ENCODE assay signal across 15 cellular contexts in the genomic region with DNA sequence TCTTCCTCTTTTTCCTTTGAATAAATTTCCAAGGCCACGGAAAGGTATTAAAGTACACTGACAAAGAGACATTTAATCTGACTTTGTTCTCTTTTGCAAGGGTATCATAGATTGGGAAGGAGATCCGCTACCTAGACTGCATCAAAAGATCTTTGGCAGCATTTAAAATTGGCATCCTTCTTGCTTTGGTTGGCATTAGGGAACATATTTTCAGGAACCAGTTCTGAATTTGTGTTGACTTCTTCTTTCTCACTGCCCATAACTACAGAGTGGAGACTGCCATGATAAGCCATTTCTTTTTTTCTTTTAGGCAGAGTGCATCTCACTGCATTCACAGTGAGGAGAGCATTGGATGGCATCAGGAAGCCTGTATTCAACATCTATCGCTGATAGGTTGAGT.
A peak's percentile ranks its signal among the peaks of the same experiment; 100 is the strongest.
DNase-seq lines count a peak whose midpoint lies in the region; ATAC-seq and TF ChIP-seq lines count a peak whose summit lies in the region.
"Had no signal": no experiment of that assay in that cellular context is flagged by ENCODE, and none has a peak within 500 bp of the region (broad histone marks: within the 10 kb centered on the region; RNA-seq: fewer than 3 reads in every experiment).

No MANE protein-coding gene starts in this region.

- H3K4me1 ChIP-seq in esophagus muscularis mucosa = peaks cover 0 to 8% (median 3%) of the 10 kb centered on the region in 4 donors

- H3K36me3 ChIP-seq in SK-N-MC (ENCODE audit: insufficient read depth, low read length) = no peaks in the 10 kb centered on the region
- no peaks in the 10 kb centered on the region for H3K36me3 ChIP-seq in esophagus muscularis mucosa

- DNase-seq in activated CD8-positive, alpha-beta memory T cell treated with anti-CD3 and anti-CD28 coated beads, Interleukin-2, amount 10 ng/mL, durations not matched to agents 7 days and 5 days = no peak
- DNase-seq in activated CD8-positive, alpha-beta memory T cell treated with anti-CD3 and anti-CD28 coated beads, Interleukin-2, amount 50 U/mL, for 4 hours = no peak
- DNase-seq in SK-N-MC (ENCODE audit: low read depth, low spot score) (no peak), fibroblast of peridontal ligament (ENCODE audit: extremely low read depth) (peak; percentile 70), esophagus muscularis mucosa (ENCODE audit: extremely low spot score) (no peak), occipital lobe (lab: John Stamatoyannopoulos, UW) (no peak)
- DNase-seq: ACHN; activated CD4-positive, alpha-beta memory T cell treated with anti-CD3 and anti-CD28 coated beads for 36 hours; DND-41; kidney; NCI-H1930; NK-92 treated with Interleukin-12 subunit alpha and Interleukin-12 subunit beta, amount 100 ng/mL, for 24 hours; stimulated activated CD4-positive, alpha-beta T cell treated with anti-CD3 and anti-CD28 coated beads, Interleukin-12 subunit alpha, Interleukin-12 subunit beta, amount 100 ng/mL, for 4 hours had no signal

- no peaks in the 10 kb centered on the region for H3K27me3 ChIP-seq in esophagus muscularis mucosa

- H3K4me1 Mint-ChIP-seq in activated CD8-positive, alpha-beta memory T cell treated with anti-CD3 and anti-CD28 coated beads, Interleukin-2, amount 10 ng/mL, durations not matched to agents 7 days and 5 days = peaks cover 72% of the 10 kb centered on the region
- peaks cover 84% of the 10 kb centered on the region for H3K4me1 Mint-ChIP-seq in stimulated activated memory B cell treated with anti-CD40 and anti-IgM and Interleukin-4, amounts not matched to agents 10 μg/mL and 1 μg/mL and 100 μg/mL, for 72 hours

- H3K9me3 ChIP-seq in SK-N-MC (ENCODE audit: low read depth, low read length) = no peaks in the 10 kb centered on the region
- no peaks in the 10 kb centered on the region for H3K9me3 ChIP-seq in esophagus muscularis mucosa

- 78% methylated on average over 3 of the region's 3 CpGs for WGBS in esophagus muscularis mucosa

- no peak overlapping the region for H3K4me3 Mint-ChIP-seq in activated CD8-positive, alpha-beta memory T cell treated with anti-CD3 and anti-CD28 coated beads, Interleukin-2, amount 10 ng/mL, durations not matched to agents 7 days and 5 days
- no peak overlapping the region for H3K4me3 Mint-ChIP-seq in stimulated activated memory B cell treated with anti-CD40 and anti-IgM and Interleukin-4, amounts not matched to agents 10 μg/mL and 1 μg/mL and 100 μg/mL, for 72 hours
- H3K4me3 Mint-ChIP-seq: activated CD4-positive, alpha-beta memory T cell treated with anti-CD3 and anti-CD28 coated beads for 36 hours had no signal

- H3K4me3 ChIP-seq in SK-N-MC (peak overlapping the region; percentile 4; the same call in 1 of the 2 replicates), esophagus muscularis mucosa (no peak overlapping the region)

- intact Hi-C loops in esophagus muscularis mucosa (cut with DNase I) = no loop called here

- no peak for ATAC-seq in activated CD8-positive, alpha-beta memory T cell treated with anti-CD3 and anti-CD28 coated beads, Interleukin-2, amount 10 ng/mL, durations not matched to agents 7 days and 5 days
- ATAC-seq in stimulated activated memory B cell treated with anti-CD40 and anti-IgM and Interleukin-4, amounts not matched to agents 10 μg/mL and 1 μg/mL and 100 μg/mL, for 72 hours = no peak
- no peak for ATAC-seq in HG03097 (IDR thresholded peaks at IDR 0.05; ENCODE audit: low FRiP score, unreplicated experiment)

- CTCF ChIA-PET in activated CD8-positive, alpha-beta memory T cell treated with anti-CD3 and anti-CD28 coated beads, Interleukin-2, amount 10 ng/mL, durations not matched to agents 7 days and 5 days (lab: Charles Lee) = interaction anchor here (0.7 to 1.2 kb wide), 3 partner anchors 9 to 23 kb away, joined by 3 to 4 read pairs (median 3); no protein-coding TSS in a partner anchor

- H3K36me3 Mint-ChIP-seq in activated CD8-positive, alpha-beta memory T cell treated with anti-CD3 and anti-CD28 coated beads, Interleukin-2, amount 10 ng/mL, durations not matched to agents 7 days and 5 days = peaks cover 24% of the 10 kb centered on the region
- H3K36me3 Mint-ChIP-seq in stimulated activated memory B cell treated with anti-CD40 and anti-IgM and Interleukin-4, amounts not matched to agents 10 μg/mL and 1 μg/mL and 100 μg/mL, for 72 hours = peaks cover 65% of the 10 kb centered on the region

- TF ChIP-seq POLR2A in esophagus muscularis mucosa (IDR thresholded peaks at IDR 0.05; ENCODE audit: low read depth) = no peak

- H3K27me3 Mint-ChIP-seq in activated CD8-positive, alpha-beta memory T cell treated with anti-CD3 and anti-CD28 coated beads, Interleukin-2, amount 10 ng/mL, durations not matched to agents 7 days and 5 days = no peaks in the 10 kb centered on the region
- no peaks in the 10 kb centered on the region for H3K27me3 Mint-ChIP-seq in stimulated activated memory B cell treated with anti-CD40 and anti-IgM and Interleukin-4, amounts not matched to agents 10 μg/mL and 1 μg/mL and 100 μg/mL, for 72 hours
- H3K27me3 Mint-ChIP-seq: activated CD4-positive, alpha-beta memory T cell treated with anti-CD3 and anti-CD28 coated beads for 36 hours had no signal

- no peak for TF ChIP-seq EP300 in esophagus muscularis mucosa (IDR thresholded peaks at IDR 0.05)

- H3K9me3 Mint-ChIP-seq in activated CD8-positive, alpha-beta memory T cell treated with anti-CD3 and anti-CD28 coated beads, Interleukin-2, amount 10 ng/mL, durations not matched to agents 7 days and 5 days (ENCODE audit: low read depth) = no peaks in the 10 kb centered on the region
- no peaks in the 10 kb centered on the region for H3K9me3 Mint-ChIP-seq in stimulated activated memory B cell treated with anti-CD40 and anti-IgM and Interleukin-4, amounts not matched to agents 10 μg/mL and 1 μg/mL and 100 μg/mL, for 72 hours

- peak overlapping the region; percentile 68 for H3K27ac Mint-ChIP-seq in activated CD8-positive, alpha-beta memory T cell treated with anti-CD3 and anti-CD28 coated beads, Interleukin-2, amount 10 ng/mL, durations not matched to agents 7 days and 5 days
- H3K27ac Mint-ChIP-seq in stimulated activated memory B cell treated with anti-CD40 and anti-IgM and Interleukin-4, amounts not matched to agents 10 μg/mL and 1 μg/mL and 100 μg/mL, for 72 hours = peak overlapping the region; percentile 96

- no peak overlapping the region for H3K9ac ChIP-seq in SK-N-MC (ENCODE audit: insufficient read length)

- TF ChIP-seq CTCF in esophagus muscularis mucosa (IDR thresholded peaks at IDR 0.05) = no peak

- H3K27ac ChIP-seq in SK-N-MC (peak overlapping the region; percentile 44; the same call in 1 of the 2 replicates), esophagus muscularis mucosa (replicated peaks in 1 of 4) (no peak overlapping the region)
